34 cellular contexts compared by ENCODE assay signal in genomic region chr12:66013224-66013623, GRCh38.
DNase-seq lines count a peak whose midpoint lies in the region; ATAC-seq, FAIRE-seq and TF ChIP-seq lines count a peak whose summit lies in the region.
"Had no signal": no experiment of that assay in that cellular context is flagged by ENCODE, and none has a peak within 500 bp of the region (broad histone marks: within the 10 kb centered on the region; RNA-seq: fewer than 3 reads in every experiment).

No MANE protein-coding gene starts in this region.

- CTCF ChIA-PET in SK-N-SH (lab: Yijun Ruan, JAX), result no interaction called here

- WGBS in SK-N-SH (ENCODE audit: low lambda C conversion rate), result 3% methylated on average over 4 of the region's 4 CpGs
- 53 to 79% methylated on average over 4 of the region's 4 CpGs for WGBS in endodermal cell (ENCODE audit: insufficient coverage in 1 of 2, insufficient read length in 1 of 2), 2 experiments

- peaks cover 0 to 5% of the 10 kb centered on the region in 2 experiments for H3K36me3 ChIP-seq in SK-N-SH (replicated peaks in 1 of 2; ENCODE audit: control insufficient read depth in 1 of 2, insufficient read depth in 2 of 2, low read length in 1 of 2)
- no peaks in the 10 kb centered on the region for H3K36me3 ChIP-seq in endodermal cell (ENCODE audit: control insufficient read depth, insufficient read depth, low read length)
- H3K36me3 ChIP-seq: ascending aorta, esophagus squamous epithelium, HAP-1, heart left ventricle, spleen, thoracic aorta, uterus had no signal

- POLR2A ChIA-PET in SK-N-SH (lab: Yijun Ruan, JAX), result no interaction called here

- TF ChIP-seq EP300 in SK-N-SH (IDR thresholded peaks at IDR 0.05; ENCODE audit: borderline replicate concordance in 1 of 2, low read depth in 1 of 2, low read length in 1 of 2), result no peak

- H3K79me2 ChIP-seq in SK-N-SH (ENCODE audit: insufficient read depth), result no peaks in the 10 kb centered on the region

- TF ChIP-seq CTCF in SK-N-SH (IDR thresholded peaks at IDR 0.05) (no peak), endodermal cell (conservative IDR thresholded peaks at IDR 0.05) (no peak), neural crest cell (conservative IDR thresholded peaks at IDR 0.05) (no peak)

- H3K9me3 ChIP-seq in SK-N-SH (no peaks in the 10 kb centered on the region; the same call in 1 of the 2 replicates), endodermal cell (ENCODE audit: control insufficient read depth, low read length) (no peaks in the 10 kb centered on the region)
- H3K9me3 ChIP-seq: esophagus squamous epithelium, HAP-1, uterus had no signal

- no peak for ATAC-seq in HG03378 (IDR thresholded peaks at IDR 0.05; ENCODE audit: unreplicated experiment)
- ATAC-seq: activated CD4-positive, CD25-positive, alpha-beta regulatory T cell treated with anti-CD3 and anti-CD28 coated beads, Interleukin-2, amount 50 U/mL, for 24 hours; heart left ventricle; HepG2; right cardiac atrium; stimulated activated naive CD8-positive, alpha-beta T cell treated with anti-CD3 and anti-CD28 coated beads, Interleukin-15, amount 100 ng/mL, for 72 hours had no signal

- peak overlapping the region in 1 of 2 experiments; percentile 90; a peak in 2 of 4 replicates for H3K27ac ChIP-seq in SK-N-SH (ENCODE audit: low read depth in 2 of 2, low read length in 1 of 2)
- peak overlapping the region; percentile 72 for H3K27ac ChIP-seq in endodermal cell (ENCODE audit: low read depth, low read length)
- H3K27ac ChIP-seq: ascending aorta, esophagus squamous epithelium, heart left ventricle, RWPE1, spleen, thoracic aorta, uterus had no signal

- H3K27me3 ChIP-seq in SK-N-SH (ENCODE audit: insufficient read depth) (no peaks in the 10 kb centered on the region), endodermal cell (ENCODE audit: control insufficient read depth, insufficient read depth, low read length, poor library complexity, severe bottlenecking) (no peaks in the 10 kb centered on the region)
- H3K27me3 ChIP-seq: ascending aorta, esophagus squamous epithelium, heart left ventricle, spleen, uterus had no signal

- H3K36me3 Mint-ChIP-seq in endodermal cell (ENCODE audit: low read depth) (no peaks in the 10 kb centered on the region), neural crest cell (ENCODE audit: low read depth) (no peaks in the 10 kb centered on the region)

- H3K4me3 Mint-ChIP-seq in endodermal cell (no peak overlapping the region), neural crest cell (peak overlapping the region; percentile 17)
- H3K4me3 Mint-ChIP-seq: CD4-positive, alpha-beta T cell; dendritic cell treated with granulocyte-macrophage colony-stimulating factor and Interleukin-4, amounts not matched to agents 40 ng/mL and 50 ng/mL, for 4 days; stimulated activated naive CD8-positive, alpha-beta T cell treated with anti-CD3 and anti-CD28 coated beads, Interleukin-15, amount 100 ng/mL, for 72 hours; T-helper 1 cell treated with Interleukin-12 subunit alpha and Interleukin-12 subunit beta and Interleukin-4 antibody, amounts not matched to agents 30 μg/mL and 1 μg/mL, for 36 hours had no signal

- H3K4me2 ChIP-seq in SK-N-SH, result no peak overlapping the region

- H3K4me3 ChIP-seq in SK-N-SH (ENCODE audit: low read depth in 2 of 2, low read length in 1 of 2) (no peak overlapping the region), endodermal cell (ENCODE audit: low read length) (no peak overlapping the region)
- H3K4me3 ChIP-seq: ascending aorta, esophagus squamous epithelium, HAP-1, heart left ventricle, spleen, thoracic aorta, uterus had no signal

- no peak for TF ChIP-seq RAD21 in SK-N-SH (IDR thresholded peaks at IDR 0.05; ENCODE audit: low read length)

- no peaks in the 10 kb centered on the region for H4K20me1 ChIP-seq in SK-N-SH (ENCODE audit: insufficient read depth)

- FAIRE-seq in G401.6 (lab: Jason Lieb, UNC), result peak; percentile 95
- FAIRE-seq: HepG2 had no signal

- H3K4me1 ChIP-seq in SK-N-SH (ENCODE audit: control insufficient read depth in 1 of 2, insufficient read depth in 2 of 2, low read depth in 1 of 2, low read length in 1 of 2) (peaks cover 0 to 12% of the 10 kb centered on the region in 2 experiments; a peak in 2 of 4 replicates), endodermal cell (ENCODE audit: control insufficient read depth, insufficient read depth, low read length) (no peaks in the 10 kb centered on the region)
- H3K4me1 ChIP-seq: ascending aorta, esophagus squamous epithelium, HAP-1, spleen, uterus had no signal

- H3K9me3 Mint-ChIP-seq in endodermal cell, result no peaks in the 10 kb centered on the region
- H3K9me3 Mint-ChIP-seq in neural crest cell, result no peaks in the 10 kb centered on the region
- H3K9me3 Mint-ChIP-seq: T-helper 1 cell treated with Interleukin-12 subunit alpha and Interleukin-12 subunit beta and Interleukin-4 antibody, amounts not matched to agents 30 μg/mL and 1 μg/mL, for 36 hours had no signal

- H3K27me3 Mint-ChIP-seq in endodermal cell (ENCODE audit: insufficient read depth) (no peaks in the 10 kb centered on the region), neural crest cell (ENCODE audit: low read depth) (no peaks in the 10 kb centered on the region)
- H3K27me3 Mint-ChIP-seq: dendritic cell treated with granulocyte-macrophage colony-stimulating factor and Interleukin-4, amounts not matched to agents 40 ng/mL and 50 ng/mL, for 4 days had no signal

- no peak overlapping the region for H3K9ac ChIP-seq in SK-N-SH
- H3K9ac ChIP-seq in endodermal cell (ENCODE audit: extremely low read depth, low read length, poor library complexity, severe bottlenecking), result no peak overlapping the region

- DNase-seq in SK-N-SH (no peak), endodermal cell (no peak), neural crest cell (ENCODE audit: low read depth, low spot score) (peak; percentile 13), NCI-H510A (lab: John Stamatoyannopoulos, UW) (no peak), NCI-H748 (lab: John Stamatoyannopoulos, UW; ENCODE audit: unreplicated experiment) (no peak), NCI-H524 (lab: John Stamatoyannopoulos, UW) (no peak)
- DNase-seq: activated CD4-positive, alpha-beta T cell treated with anti-CD3 and anti-CD28 coated beads, Interleukin-2, amount 50 U/mL, for 48 hours; activated T-cell treated with anti-CD3 and anti-CD28 coated beads, Interleukin-2, amount 50 U/mL, for 48 hours; AML-193; caudate nucleus; CD4-positive, alpha-beta T cell; DND-41; esophagus squamous epithelium; foreskin melanocyte; heart left ventricle; Karpas-422; MV-4-11; NCI-H146; NCI-H226; posterior cingulate gyrus; right cardiac atrium; spleen; stimulated activated naive CD8-positive, alpha-beta T cell treated with anti-CD3 and anti-CD28 coated beads, Interleukin-15, amount 100 ng/mL, for 72 hours; uterus had no signal

- no peaks in the 10 kb centered on the region for H3K9me2 ChIP-seq in SK-N-SH

- H3F3A ChIP-seq in SK-N-SH (replicated peaks; ENCODE audit: insufficient read depth), result peaks cover 14% of the 10 kb centered on the region

- H3K27ac Mint-ChIP-seq in endodermal cell, result no peak overlapping the region
- peak overlapping the region; percentile 79 for H3K27ac Mint-ChIP-seq in neural crest cell (ENCODE audit: unreplicated experiment)
- H3K27ac Mint-ChIP-seq: CD4-positive, alpha-beta T cell; dendritic cell treated with granulocyte-macrophage colony-stimulating factor and Interleukin-4, amounts not matched to agents 40 ng/mL and 50 ng/mL, for 4 days; stimulated activated naive CD8-positive, alpha-beta T cell treated with anti-CD3 and anti-CD28 coated beads, Interleukin-15, amount 100 ng/mL, for 72 hours; T-helper 1 cell treated with Interleukin-12 subunit alpha and Interleukin-12 subunit beta and Interleukin-4 antibody, amounts not matched to agents 30 μg/mL and 1 μg/mL, for 36 hours had no signal

- H2AFZ ChIP-seq in SK-N-SH (ENCODE audit: low read depth), result no peak overlapping the region; the same call in 1 of the 2 replicates

- H3K4me1 Mint-ChIP-seq in endodermal cell (peaks cover 15% of the 10 kb centered on the region), neural crest cell (peaks cover 53% of the 10 kb centered on the region)
- H3K4me1 Mint-ChIP-seq: stimulated activated naive CD8-positive, alpha-beta T cell treated with anti-CD3 and anti-CD28 coated beads, Interleukin-15, amount 100 ng/mL, for 72 hours had no signal

TF ChIP-seq in SK-N-SH, 30 proteins besides CTCF, POLR2A, EP300 and RAD21:
- TF ChIP-seq TCF12 (IDR thresholded peaks at IDR 0.05), result 0 out of 2 replicates have a peak, but pooled peaks have one; percentile 32
- no peak for TF ChIP-seq IRF3 (IDR thresholded peaks at IDR 0.05; ENCODE audit: low read depth, low read length)
